ENCODE assay signal across 9 cellular contexts in genomic region chr1:17922833-17923232, GRCh38.
DNase-seq lines count a peak whose midpoint lies in the region; ATAC-seq and TF ChIP-seq lines count a peak whose summit lies in the region.
"Had no signal": no experiment of that assay in that cellular context is flagged by ENCODE, and none has a peak within 500 bp of the region (broad histone marks: within the 10 kb centered on the region; RNA-seq: fewer than 3 reads in every experiment).

No MANE protein-coding gene starts in this region.

- H3K4me1 ChIP-seq in RWPE2 (ENCODE audit: insufficient read depth, poor library complexity, severe bottlenecking), result no peaks in the 10 kb centered on the region
- no peaks in the 10 kb centered on the region for H3K4me1 ChIP-seq in tibial artery

- no peak overlapping the region for H3K27ac Mint-ChIP-seq in stimulated activated naive B cell treated with anti-CD40 and anti-IgM and Interleukin-4, amounts not matched to agents 10 μg/mL and 1 μg/mL and 100 μg/mL, for 72 hours
- H3K27ac Mint-ChIP-seq: activated naive CD4-positive, alpha-beta T cell treated with anti-CD3 and anti-CD28 coated beads, Interleukin-2, amount 50 U/mL, for 24 hours had no signal

- DNase-seq in activated T-cell treated with anti-CD3 and anti-CD28 coated beads, Interleukin-2, amount 50 U/mL, for 48 hours, result peak; percentile 17 to 20
- DNase-seq in activated T-cell treated with anti-CD3 and anti-CD28 coated beads, Interleukin-2, amount 50 U/mL, for 1 hour, result no peak
- DNase-seq in M059J (ENCODE audit: low read depth) (peak; percentile 26), RWPE2 (ENCODE audit: low spot score) (no peak), head of caudate nucleus (peak; percentile 9 to 84 (median 62)), tibial artery (peak; percentile 34 to 51), T-helper 2 cell (no peak)
- no peak for DNase-seq in stimulated activated naive B cell treated with anti-CD40 and anti-IgM and Interleukin-4, amounts not matched to agents 10 μg/mL and 1 μg/mL and 100 μg/mL, for 72 hours

- intact Hi-C loops in head of caudate nucleus (cut with DNase I) (loop anchor here (5.0 kb wide), 1 partner anchor 179 kb away; no protein-coding TSS in a partner anchor), tibial artery (cut with DNase I; ENCODE audit: low total_unique reads) (no loop called here)

- H3K4me3 ChIP-seq in RWPE2 (ENCODE audit: severe bottlenecking) (no peak overlapping the region), tibial artery (no peak overlapping the region)

- H3K27me3 Mint-ChIP-seq in stimulated activated naive B cell treated with anti-CD40 and anti-IgM and Interleukin-4, amounts not matched to agents 10 μg/mL and 1 μg/mL and 100 μg/mL, for 72 hours, result peaks cover 29 to 31% of the 10 kb centered on the region in 2 donors

- H3K36me3 Mint-ChIP-seq in stimulated activated naive B cell treated with anti-CD40 and anti-IgM and Interleukin-4, amounts not matched to agents 10 μg/mL and 1 μg/mL and 100 μg/mL, for 72 hours, result no peaks in the 10 kb centered on the region
- H3K36me3 Mint-ChIP-seq: activated naive CD4-positive, alpha-beta T cell treated with anti-CD3 and anti-CD28 coated beads, Interleukin-2, amount 50 U/mL, for 24 hours had no signal

- H3K27me3 ChIP-seq in RWPE2 (ENCODE audit: insufficient read depth, poor library complexity, severe bottlenecking), result peaks cover 4% of the 10 kb centered on the region
- peaks cover 0 to 93% of the 10 kb centered on the region in 2 donors for H3K27me3 ChIP-seq in tibial artery

- TF ChIP-seq CTCF in RWPE2 (IDR thresholded peaks at IDR 0.05; ENCODE audit: poor library complexity, severe bottlenecking), result peak; percentile 51
- TF ChIP-seq CTCF in tibial artery (IDR thresholded peaks at IDR 0.05), result peak in 1 of 2 experiments; percentile 28

- H3K36me3 ChIP-seq in RWPE2 (ENCODE audit: low read depth) (no peaks in the 10 kb centered on the region), tibial artery (no peaks in the 10 kb centered on the region)

- no peak overlapping the region for H3K4me3 Mint-ChIP-seq in stimulated activated naive B cell treated with anti-CD40 and anti-IgM and Interleukin-4, amounts not matched to agents 10 μg/mL and 1 μg/mL and 100 μg/mL, for 72 hours
- H3K4me3 Mint-ChIP-seq: activated naive CD4-positive, alpha-beta T cell treated with anti-CD3 and anti-CD28 coated beads, Interleukin-2, amount 50 U/mL, for 24 hours had no signal

- H3K27ac ChIP-seq in RWPE2 (ENCODE audit: poor library complexity, severe bottlenecking) (no peak overlapping the region), tibial artery (no peak overlapping the region)

- no peak for ATAC-seq in RWPE2 (ENCODE audit: low read depth)
- ATAC-seq in stimulated activated naive B cell treated with anti-CD40 and anti-IgM and Interleukin-4, amounts not matched to agents 10 μg/mL and 1 μg/mL and 100 μg/mL, for 72 hours (replicated peaks), result no peak

- H3K9me3 ChIP-seq in RWPE2 (ENCODE audit: severe bottlenecking) (no peaks in the 10 kb centered on the region), tibial artery (no peaks in the 10 kb centered on the region)

- H3K9me3 Mint-ChIP-seq in stimulated activated naive B cell treated with anti-CD40 and anti-IgM and Interleukin-4, amounts not matched to agents 10 μg/mL and 1 μg/mL and 100 μg/mL, for 72 hours, result peaks cover 0 to 3% of the 10 kb centered on the region in 2 donors
- H3K9me3 Mint-ChIP-seq: activated naive CD4-positive, alpha-beta T cell treated with anti-CD3 and anti-CD28 coated beads, Interleukin-2, amount 50 U/mL, for 24 hours had no signal

- H3K4me1 Mint-ChIP-seq in stimulated activated naive B cell treated with anti-CD40 and anti-IgM and Interleukin-4, amounts not matched to agents 10 μg/mL and 1 μg/mL and 100 μg/mL, for 72 hours, result no peaks in the 10 kb centered on the region
- H3K4me1 Mint-ChIP-seq: activated naive CD4-positive, alpha-beta T cell treated with anti-CD3 and anti-CD28 coated beads, Interleukin-2, amount 50 U/mL, for 24 hours had no signal

Comparison
In these comparisons a context has a peak if more than half of its experiments do, and no peak if none do; other contexts are left out.
1. DNase-seq: peak in activated T-cell treated with anti-CD3 and anti-CD28 coated beads, Interleukin-2, amount 50 U/mL, for 48 hours (2 of 2), M059J (single experiment), head of caudate nucleus (42 of 42) and tibial artery (2 of 2); none in activated T-cell treated with anti-CD3 and anti-CD28 coated beads, Interleukin-2, amount 50 U/mL, for 1 hour (single experiment), RWPE2 (single experiment), T-helper 2 cell (0 of 5) and stimulated activated naive B cell treated with anti-CD40 and anti-IgM and Interleukin-4, amounts not matched to agents 10 μg/mL and 1 μg/mL and 100 μg/mL, for 72 hours (single experiment).